Comparison of ENCODE assay signal across 20 cellular contexts in genomic region chr12:45498645-45499044, GRCh38.
"Had no signal": no experiment of that assay in that cellular context is flagged by ENCODE, and none has a peak within 500 bp of the region (broad histone marks: within the 10 kb centered on the region; RNA-seq: fewer than 3 reads in every experiment).

No MANE protein-coding gene starts in this region.

- H3K4me3 Mint-ChIP-seq: effector memory CD8-positive, alpha-beta T cell; memory B cell; mesothelial cell of epicardium; nephron; stimulated activated memory B cell treated with anti-CD40 and anti-IgM and Interleukin-4, amounts not matched to agents 10 μg/mL and 1 μg/mL and 100 μg/mL, for 72 hours; stimulated activated naive CD8-positive, alpha-beta T cell treated with anti-CD3 and anti-CD28 coated beads, Interleukin-15, Interleukin-2, amounts not matched to agents 100 ng/mL and 50 ng/mL, for 24 hours had no signal

- DNase-seq: effector memory CD8-positive, alpha-beta T cell; gastrocnemius medialis; heart right ventricle; hypothalamus; islet precursor cell; left lung; lower lobe of right lung; occipital lobe; pancreas; right cardiac atrium; small intestine; stimulated activated CD4-positive, alpha-beta T cell treated with anti-CD3 and anti-CD28 coated beads, Interleukin-4, amount 100 ng/mL, for 1 hour; stimulated activated CD8-positive, alpha-beta memory T cell treated with anti-CD3 and anti-CD28 coated beads, Interleukin-4, amount 100 ng/mL, for 48 hours; transverse colon had no signal

- H3K4me1 Mint-ChIP-seq: nephron had no signal

- H3K36me3 Mint-ChIP-seq: memory B cell; mesothelial cell of epicardium; stimulated activated memory B cell treated with anti-CD40 and anti-IgM and Interleukin-4, amounts not matched to agents 10 μg/mL and 1 μg/mL and 100 μg/mL, for 72 hours had no signal

- H3K9me3 Mint-ChIP-seq: effector memory CD8-positive, alpha-beta T cell; memory B cell; nephron; stimulated activated memory B cell treated with anti-CD40 and anti-IgM and Interleukin-4, amounts not matched to agents 10 μg/mL and 1 μg/mL and 100 μg/mL, for 72 hours had no signal

- ATAC-seq: effector memory CD8-positive, alpha-beta T cell; gastrocnemius medialis; heart right ventricle; left lung; lower lobe of right lung; pancreas; right cardiac atrium; stimulated activated memory B cell treated with anti-CD40 and anti-IgM and Interleukin-4, amounts not matched to agents 10 μg/mL and 1 μg/mL and 100 μg/mL, for 72 hours had no signal

- H3K27me3 Mint-ChIP-seq: stimulated activated memory B cell treated with anti-CD40 and anti-IgM and Interleukin-4, amounts not matched to agents 10 μg/mL and 1 μg/mL and 100 μg/mL, for 72 hours had no signal

- H3K27ac Mint-ChIP-seq: effector memory CD8-positive, alpha-beta T cell; memory B cell; mesothelial cell of epicardium; nephron; progenitor cell of endocrine pancreas; stimulated activated memory B cell treated with anti-CD40 and anti-IgM and Interleukin-4, amounts not matched to agents 10 μg/mL and 1 μg/mL and 100 μg/mL, for 72 hours; stimulated activated naive CD8-positive, alpha-beta T cell treated with anti-CD3 and anti-CD28 coated beads, Interleukin-15, Interleukin-2, amounts not matched to agents 100 ng/mL and 50 ng/mL, for 24 hours had no signal
